8 cellular contexts compared by ENCODE assay signal in the genomic region with DNA sequence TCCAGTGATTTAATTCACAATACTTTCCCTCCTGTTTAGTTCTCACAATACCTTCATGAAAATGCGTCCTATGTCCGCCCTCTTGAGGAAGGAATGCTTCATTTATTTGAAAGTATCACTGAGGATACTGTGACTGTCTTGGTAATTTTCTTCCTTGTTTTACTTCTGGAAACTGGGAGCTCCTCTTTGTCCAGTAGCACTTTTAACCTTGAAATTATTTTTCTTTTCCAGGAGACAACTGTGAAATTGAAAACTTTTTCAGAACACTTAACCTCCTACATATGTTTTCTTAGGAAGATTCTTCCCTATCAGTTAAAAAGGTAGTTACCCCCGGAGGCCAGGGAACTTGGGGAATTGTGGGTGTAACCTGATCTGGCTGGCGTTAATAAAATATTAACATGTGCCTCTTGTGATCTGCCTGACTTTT. TPM values are rescaled to one million over a fixed set of nuclear protein-coding genes. Genes with fewer than 3 reads are reported as not detected.
DNase-seq lines count a peak whose midpoint lies in the region; ATAC-seq and TF ChIP-seq lines count a peak whose summit lies in the region.

No MANE protein-coding gene starts in this region.

- H3K27me3 ChIP-seq in AG04450 (ENCODE audit: control insufficient read depth, insufficient read depth, low read length) = no peaks in the 10 kb centered on the region
- H3K27me3 ChIP-seq in thoracic aorta (replicated peaks; ENCODE audit: insufficient read depth) = no peaks in the 10 kb centered on the region

- CTCF ChIA-PET in AG04450 (lab: Charles Lee) = interaction anchor here (0.6 to 2.6 kb wide), 51 partner anchors 8 to 1931 kb away, joined by 3 to 93 read pairs (median 6); partner anchors contain the start of gene STON1

- in situ Hi-C loops in KBM-7 (cut with MboI; ENCODE audit: low pct_unique_long_range_greater_than_20kb, low sequenced_read_pairs) = no loop called here

- DNase-seq in AG04450 (ENCODE audit: low read depth, low spot score) (no peak), KBM-7 (peak; percentile 39), astrocyte of the hippocampus (ENCODE audit: low read depth, low spot score) (peak; percentile 87), iris pigment epithelial cell (ENCODE audit: low read depth) (peak; percentile 77), thoracic aorta (ENCODE audit: low spot score) (no peak), occipital lobe (lab: John Stamatoyannopoulos, UW) (no peak), KG1 (lab: John Stamatoyannopoulos, UW) (no peak)
- no peak for DNase-seq in activated CD8-positive, alpha-beta memory T cell treated with anti-CD3 and anti-CD28 coated beads, Interleukin-2, amount 50 U/mL, for 4 hours

- POLR2A ChIA-PET in AG04450 (lab: Yijun Ruan, JAX) = interaction anchor here (0.7 kb wide), 1 partner anchor 51 kb away, joined by 3 read pairs; no protein-coding TSS in a partner anchor

- no peak overlapping the region for H3K4me3 ChIP-seq in AG04450 (ENCODE audit: low read depth, low read length)
- no peak overlapping the region for H3K4me3 ChIP-seq in thoracic aorta

- TF ChIP-seq CTCF in AG04450 (IDR thresholded peaks at IDR 0.05; ENCODE audit: low read depth, low read length) (peak; percentile 62), thoracic aorta (IDR thresholded peaks at IDR 0.05) (peak; percentile 65)

- H3K9me3 ChIP-seq in AG04450 (ENCODE audit: control insufficient read depth, insufficient read depth, low read length) (no peaks in the 10 kb centered on the region), thoracic aorta (no peaks in the 10 kb centered on the region)

- ATAC-seq in thoracic aorta (ENCODE audit: insufficient number of reproducible peaks, low FRiP score, low read depth) = peak; percentile 12

- H3K27ac ChIP-seq in AG04450 (ENCODE audit: low read depth, low read length) (no peak overlapping the region), thoracic aorta (no peak overlapping the region)

- no peaks in the 10 kb centered on the region for H3K4me1 ChIP-seq in thoracic aorta (ENCODE audit: control insufficient read depth in 1 of 2, low read depth in 2 of 2)

- H3K36me3 ChIP-seq in thoracic aorta = peaks cover 21% of the 10 kb centered on the region

RNA-seq across cellular contexts. Expression of gene PPP1R21, which starts 30.5 kb away (rescaled TPM):
- polyA plus RNA-seq in AG04450 (2011; rRNA removed) = 25.5 and 26.9 TPM in 2 replicates
- polyA minus RNA-seq in AG04450 (2011; rRNA and poly(A)+ RNA removed) = 15.7 and 16.0 TPM in 2 replicates
- total RNA-seq in thoracic aorta (10 to 100 TPM; 23.8 to 29.7 TPM), occipital lobe (36.2 TPM)

RNA-seq across cellular contexts. Expression of gene STON1, which starts 58.9 kb away (rescaled TPM):
- polyA plus RNA-seq in AG04450 (2011; rRNA removed) = 13.5 and 17.8 TPM in 2 replicates
- polyA minus RNA-seq in AG04450 (2011; rRNA and poly(A)+ RNA removed) = 13.9 and 20.9 TPM in 2 replicates
- total RNA-seq in thoracic aorta (10 to 100 TPM; 39.2 to 42.4 TPM), occipital lobe (9.4 TPM)

Comparison
In these comparisons a context has a peak if more than half of its experiments do, and no peak if none do; other contexts are left out.
1. DNase-seq: peak in KBM-7 (single experiment), astrocyte of the hippocampus (single experiment) and iris pigment epithelial cell (single experiment); none in AG04450 (single experiment), thoracic aorta (single experiment), occipital lobe (single experiment), activated CD8-positive, alpha-beta memory T cell treated with anti-CD3 and anti-CD28 coated beads, Interleukin-2, amount 50 U/mL, for 4 hours (single experiment) and KG1 (single experiment).